19 cellular contexts compared by ENCODE assay signal in genomic region chr6:5547571-5547970, GRCh38.
"Had no signal": no experiment of that assay in that cellular context is flagged by ENCODE, and none has a peak within 500 bp of the region (broad histone marks: within the 10 kb centered on the region; RNA-seq: fewer than 3 reads in every experiment).

No MANE protein-coding gene starts in this region.

- H3K9ac ChIP-seq: SK-N-SH had no signal

- H3K9me3 ChIP-seq: SK-N-SH had no signal

- H3K27ac ChIP-seq: RWPE1 had no signal

- H3K4me2 ChIP-seq: SK-N-SH had no signal

- DNase-seq: KBM-7, MV-4-11, NCI-H1048, NCI-H1105 treated with DMSO at 0.1 percent for 48 hours, NCI-H1417 treated with DMSO at 0.1 percent for 48 hours, NCI-H187, NCI-H2029, NCI-H2081 treated with DMSO at 0.1 percent for 48 hours, NCI-H2171, NCI-H226, NCI-H446, NCI-H510A, NCI-H524 treated with DMSO at 0.1 percent for 48 hours, NCI-H69, NCI-H774, SHP77, SK-N-SH, SW 1271 had no signal
